In the genomic region with DNA sequence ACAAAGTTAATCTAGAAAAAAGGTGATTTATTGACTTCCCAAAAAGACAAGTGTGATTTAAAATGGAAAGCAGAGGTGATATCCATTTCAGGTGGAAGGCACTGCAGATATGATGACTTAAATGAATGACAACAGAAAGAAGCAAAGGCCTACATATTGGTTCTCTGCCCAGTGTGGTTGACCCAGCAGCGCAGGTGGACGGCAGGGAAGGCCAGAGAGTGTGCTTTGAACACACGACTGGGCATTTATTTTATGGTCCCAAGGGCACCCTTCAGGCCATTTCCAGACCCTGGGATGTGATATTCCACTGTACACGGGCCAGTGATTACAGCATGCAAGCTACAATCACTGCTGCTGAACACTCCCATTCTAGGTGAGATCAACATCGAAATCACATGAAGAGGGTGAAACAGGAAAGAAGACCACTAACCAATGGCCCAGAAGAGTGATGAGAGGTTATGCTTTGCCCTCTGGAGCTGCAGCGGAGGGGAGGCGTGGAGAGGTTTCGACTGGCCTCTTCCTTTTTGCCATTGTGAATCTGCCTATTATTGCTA, we compare ENCODE assay signal across 14 cellular contexts. TPM values are rescaled to one million over a fixed set of nuclear protein-coding genes. Genes with fewer than 3 reads are reported as not detected.
DNase-seq lines count a peak whose midpoint lies in the region; ATAC-seq, FAIRE-seq and TF ChIP-seq lines count a peak whose summit lies in the region.
"Had no signal": no experiment of that assay in that cellular context is flagged by ENCODE, and none has a peak within 500 bp of the region (broad histone marks: within the 10 kb centered on the region; RNA-seq: fewer than 3 reads in every experiment).

No MANE protein-coding gene starts in this region.

- H3K36me3 ChIP-seq in DOHH2 (ENCODE audit: control insufficient read depth, low read length) (peaks cover 8% of the 10 kb centered on the region), GM12878 (ENCODE audit: control insufficient read depth in 2 of 2, insufficient read depth in 2 of 2, low read length in 1 of 2) (peaks cover 3 to 6% of the 10 kb centered on the region in 2 experiments; a peak in 2 of 4 replicates), endodermal cell (ENCODE audit: control insufficient read depth, insufficient read depth, low read length) (peaks cover 4% of the 10 kb centered on the region), PC-9 (ENCODE audit: low read depth) (peaks cover 25% of the 10 kb centered on the region; the same call in 1 of the 2 replicates), neural progenitor cell (peaks cover 16% of the 10 kb centered on the region)

- RAD21 ChIA-PET in GM12878 (lab: Charles Lee; ENCODE audit: unreplicated experiment) = no interaction called here

- H3K9ac ChIP-seq in GM12878 (ENCODE audit: control insufficient read depth, insufficient read depth, low read length) = no peak overlapping the region
- no peak overlapping the region for H3K9ac ChIP-seq in endodermal cell (ENCODE audit: extremely low read depth, low read length, poor library complexity, severe bottlenecking)
- no peak overlapping the region for H3K9ac ChIP-seq in neural progenitor cell

- DNase-seq in GM12878 (ENCODE audit: low read depth, low spot score) (no peak), endodermal cell (no peak), PC-9 (no peak), neural progenitor cell (ENCODE audit: low spot score) (no peak)
- DNase-seq: activated CD4-positive, alpha-beta T cell treated with anti-CD3 and anti-CD28 coated beads for 48 hours; Karpas-422; NCI-H2107; SW 1271 had no signal

- H3K36me3 Mint-ChIP-seq in endodermal cell (ENCODE audit: low read depth) = peaks cover 42% of the 10 kb centered on the region
- peaks cover 28% of the 10 kb centered on the region for H3K36me3 Mint-ChIP-seq in neural progenitor cell

- H3K4me2 ChIP-seq in DOHH2 (ENCODE audit: low read length) = peak overlapping the region; percentile 27; the same call in 1 of the 2 replicates
- H3K4me2 ChIP-seq in GM12878 (ENCODE audit: control insufficient read depth, insufficient read depth) = peak overlapping the region; percentile 50
- no peak overlapping the region for H3K4me2 ChIP-seq in PC-9
- no peak overlapping the region for H3K4me2 ChIP-seq in neural progenitor cell

- H3K27me3 Mint-ChIP-seq in endodermal cell (ENCODE audit: insufficient read depth) (no peaks in the 10 kb centered on the region), neural progenitor cell (ENCODE audit: insufficient read depth, low read depth) (peaks cover 2% of the 10 kb centered on the region)
- H3K27me3 Mint-ChIP-seq: B cell had no signal

- TF ChIP-seq CTCF in DOHH2 (IDR thresholded peaks at IDR 0.05; ENCODE audit: low read depth, low read length, poor library complexity, severe bottlenecking) = no peak
- no peak for TF ChIP-seq CTCF in GM12878 (IDR thresholded peaks at IDR 0.05 in 2 of 3, conservative IDR thresholded peaks at IDR 0.05 in 1 of 3; ENCODE audit: control insufficient read depth in 2 of 3, extremely low read depth in 1 of 3, insufficient read depth in 1 of 3, low read depth in 3 of 3, low read length in 3 of 3)
- no peak for TF ChIP-seq CTCF in endodermal cell (conservative IDR thresholded peaks at IDR 0.05)
- TF ChIP-seq CTCF in PC-9 (conservative IDR thresholded peaks at IDR 0.05) = no peak
- no peak for TF ChIP-seq CTCF in neural progenitor cell (IDR thresholded peaks at IDR 0.05)

- H3K4me1 ChIP-seq in DOHH2 (ENCODE audit: control insufficient read depth, low read length) = peaks cover 11% of the 10 kb centered on the region
- H3K4me1 ChIP-seq in GM12878 (ENCODE audit: control insufficient read depth, insufficient read depth, low read length) = peaks cover 8% of the 10 kb centered on the region
- no peaks in the 10 kb centered on the region for H3K4me1 ChIP-seq in endodermal cell (ENCODE audit: control insufficient read depth, insufficient read depth, low read length)
- no peaks in the 10 kb centered on the region for H3K4me1 ChIP-seq in PC-9 (replicated peaks; ENCODE audit: insufficient read depth)
- peaks cover 11% of the 10 kb centered on the region for H3K4me1 ChIP-seq in neural progenitor cell

- FAIRE-seq in GM12878 (lab: Jason Lieb, UNC) = no peak
- FAIRE-seq: G401.6 had no signal

- H3K9me3 Mint-ChIP-seq in endodermal cell (peaks cover 1% of the 10 kb centered on the region), neural progenitor cell (peaks cover 5% of the 10 kb centered on the region)

- H3K27ac Mint-ChIP-seq in endodermal cell (no peak overlapping the region), neural progenitor cell (no peak overlapping the region)
- H3K27ac Mint-ChIP-seq: B cell had no signal

- H3K79me2 ChIP-seq in DOHH2 (ENCODE audit: control insufficient read depth, low read length) (no peaks in the 10 kb centered on the region), GM12878 (ENCODE audit: control insufficient read depth, insufficient read depth, low read length) (no peaks in the 10 kb centered on the region), PC-9 (ENCODE audit: low read depth) (no peaks in the 10 kb centered on the region), neural progenitor cell (ENCODE audit: low read depth) (peaks cover 9% of the 10 kb centered on the region)

- H2AFZ ChIP-seq in GM12878 (ENCODE audit: control insufficient read depth, low read depth, low read length) (no peak overlapping the region; the same call in 1 of the 2 replicates), PC-9 (no peak overlapping the region), neural progenitor cell (replicated peaks) (no peak overlapping the region)

- no peak for TF ChIP-seq EP300 in GM12878 (IDR thresholded peaks at IDR 0.05; ENCODE audit: borderline replicate concordance in 1 of 2, control insufficient read depth in 1 of 2, low read depth in 2 of 2, low read length in 2 of 2)

- H3K9me3 ChIP-seq in DOHH2 (ENCODE audit: control insufficient read depth, insufficient read depth, low read length) (no peaks in the 10 kb centered on the region), GM12878 (replicated peaks; ENCODE audit: control insufficient read depth, insufficient read depth, low read length) (no peaks in the 10 kb centered on the region), endodermal cell (ENCODE audit: control insufficient read depth, low read length) (no peaks in the 10 kb centered on the region), PC-9 (ENCODE audit: insufficient read depth, low read depth) (no peaks in the 10 kb centered on the region), neural progenitor cell (ENCODE audit: low read depth) (no peaks in the 10 kb centered on the region)

- H3K27me3 ChIP-seq in DOHH2 (ENCODE audit: control insufficient read depth, low read length) (no peaks in the 10 kb centered on the region), GM12878 (replicated peaks in 1 of 2; ENCODE audit: control insufficient read depth in 2 of 2, insufficient read depth in 2 of 2, low read length in 1 of 2) (no peaks in the 10 kb centered on the region), endodermal cell (ENCODE audit: control insufficient read depth, insufficient read depth, low read length, poor library complexity, severe bottlenecking) (no peaks in the 10 kb centered on the region), PC-9 (ENCODE audit: insufficient read depth, low read depth) (no peaks in the 10 kb centered on the region), neural progenitor cell (no peaks in the 10 kb centered on the region)

- no peak overlapping the region for H3K27ac ChIP-seq in DOHH2 (ENCODE audit: low read depth, low read length)
- no peak overlapping the region for H3K27ac ChIP-seq in GM12878 (ENCODE audit: control insufficient read depth, insufficient read depth)
- no peak overlapping the region for H3K27ac ChIP-seq in endodermal cell (ENCODE audit: low read depth, low read length)
- H3K27ac ChIP-seq in PC-9 = no peak overlapping the region
- H3K27ac ChIP-seq in neural progenitor cell = no peak overlapping the region

- no peak overlapping the region for H3K4me3 Mint-ChIP-seq in endodermal cell
- H3K4me3 Mint-ChIP-seq in neural progenitor cell = no peak overlapping the region
- H3K4me3 Mint-ChIP-seq: B cell had no signal

- WGBS in GM12878 (ENCODE audit: insufficient coverage, insufficient replicate concordance, low lambda C conversion rate, missing lambda C conversion rate) = 87% methylated on average over 8 of the region's 8 CpGs
- WGBS in endodermal cell (ENCODE audit: insufficient coverage in 1 of 2, insufficient read length in 1 of 2), 2 experiments = 93 to 96% methylated on average over 8 of the region's 8 CpGs

- POLR2A ChIA-PET in GM12878 (lab: Charles Lee) = no interaction called here
- POLR2A ChIA-PET in PC-9 (lab: Charles Lee; ENCODE audit: unreplicated experiment) = no interaction called here

- H4K20me1 ChIP-seq in DOHH2 (ENCODE audit: control insufficient read depth, insufficient read depth, low read depth, low read length) (no peaks in the 10 kb centered on the region), GM12878 (ENCODE audit: control insufficient read depth, insufficient read depth) (no peaks in the 10 kb centered on the region), PC-9 (ENCODE audit: insufficient read depth) (no peaks in the 10 kb centered on the region; the same call in 1 of the 2 replicates), neural progenitor cell (ENCODE audit: low read depth) (no peaks in the 10 kb centered on the region)

- SMC1A ChIA-PET in GM12878 (lab: Charles Lee; ENCODE audit: uncharacterized antibody, unreplicated experiment) = no interaction called here

- ATAC-seq in GM19452 (IDR thresholded peaks at IDR 0.05; ENCODE audit: unreplicated experiment) (peak; percentile 8), HG02884 (IDR thresholded peaks at IDR 0.05; ENCODE audit: unreplicated experiment) (peak; percentile 7), GM12878 (peak; percentile 34), GM19328 (IDR thresholded peaks at IDR 0.05; ENCODE audit: unreplicated experiment) (no peak)

- H3K4me3 ChIP-seq in DOHH2 (ENCODE audit: low read length) (no peak overlapping the region), GM12878 (no peak overlapping the region), endodermal cell (ENCODE audit: low read length) (no peak overlapping the region), PC-9 (no peak overlapping the region), neural progenitor cell (no peak overlapping the region)

- BruUV-seq in GM12878 (replicated peaks; lab: Mats Ljungman, UMichigan) (no TSS peak), PC-9 (replicated peaks; lab: Mats Ljungman, UMichigan) (no TSS peak)

- H3F3A ChIP-seq in DOHH2 (ENCODE audit: control insufficient read depth, insufficient read depth) (no peaks in the 10 kb centered on the region), PC-9 (ENCODE audit: insufficient read depth, low read depth) (peaks cover 4% of the 10 kb centered on the region; the same call in 1 of the 2 replicates), neural progenitor cell (ENCODE audit: low read depth) (no peaks in the 10 kb centered on the region)

- no peak for TF ChIP-seq RAD21 in GM12878 (IDR thresholded peaks at IDR 0.05; ENCODE audit: insufficient read depth, low read depth, low read length)

- H3K9me2 ChIP-seq in DOHH2 (replicated peaks; ENCODE audit: control insufficient read depth, low read length) = no peaks in the 10 kb centered on the region
- no peaks in the 10 kb centered on the region for H3K9me2 ChIP-seq in PC-9 (ENCODE audit: insufficient read depth)

- intact Hi-C loops in GM12878 (cut with micrococcal nuclease; ENCODE audit: unreplicated experiment) (no loop called here), PC-9 (cut with micrococcal nuclease; ENCODE audit: unreplicated experiment) (no loop called here)

- TF ChIP-seq POLR2A in GM12878 (IDR thresholded peaks at IDR 0.05; ENCODE audit: low read depth, low read length) = no peak

- H3K4me1 Mint-ChIP-seq in endodermal cell = no peaks in the 10 kb centered on the region
- H3K4me1 Mint-ChIP-seq in neural progenitor cell = peaks cover 4% of the 10 kb centered on the region

- in situ Hi-C loops in GM12878 (cut with MboI) = no loop called here

- CTCF ChIA-PET in GM12878 (lab: Yijun Ruan, JAX) = no interaction called here
- CTCF ChIA-PET in PC-9 (lab: Charles Lee) = no interaction called here

RNA-seq across cellular contexts. Expression of gene PCNX2, which starts 33.8 kb away (rescaled TPM):
- total RNA-seq in GM12878 (2013; cell fraction: nucleolus; rRNA removed) = 57.2 and 64.8 TPM in 2 replicates
- 16.4 and 18.7 TPM in 2 replicates for total RNA-seq in GM12878 (2014; rRNA removed)
- 10.6 and 11.9 TPM in 2 replicates for total RNA-seq in GM12878 (2014; rRNA removed; fragmentation: Illumina TruSeq; extraction: Trizol)
- 9.2 and 11.4 TPM in 2 replicates for total RNA-seq in GM12878 (2021)
- 1.4 TPM for polyA plus RNA-seq in GM12878 (2011; ENCODE audit: low read depth)
- 9.9 and 12.9 TPM in 2 replicates for polyA plus RNA-seq in GM12878 (2011; rRNA removed)
- polyA plus RNA-seq in GM12878 (2011; cell fraction: cytosol; rRNA removed) = 10.6 and 11.7 TPM in 2 replicates
- 57.1 and 63.6 TPM in 2 replicates for polyA plus RNA-seq in GM12878 (2011; cell fraction: nucleus; rRNA removed)
- polyA plus RNA-seq in GM12878 (2012) = 2.8 and 4.0 TPM in 2 replicates
- polyA plus RNA-seq in GM12878 (2014; fragmentation: Illumina TruSeq; extraction: Trizol) = 7.1 and 28.7 TPM in 2 replicates
- 1 to 10 TPM; 2.1 to 3.4 TPM for polyA plus RNA-seq in GM12878 (2014; fragmentation: Nextera tagmentation; extraction: Ambion mirVana)
- 9.2 and 11.4 TPM in 2 replicates for polyA plus RNA-seq in GM12878 (2014; rRNA removed)
- 1 to 10 TPM; 5.0 to 5.1 TPM for polyA plus RNA-seq in GM12878 (2016; fragmentation: Nextera tagmentation; extraction: Ambion mirVana)
- polyA minus RNA-seq in GM12878 (2011; rRNA and poly(A)+ RNA removed) = 61.9 and 76.7 TPM in 2 replicates
- 10.0 and 17.1 TPM in 2 replicates for polyA minus RNA-seq in GM12878 (2011; cell fraction: cytosol; rRNA and poly(A)+ RNA removed)
- polyA minus RNA-seq in GM12878 (2011; cell fraction: nucleus; rRNA and poly(A)+ RNA removed) = 59.7 and 106 TPM in 2 replicates
- total RNA-seq in endodermal cell = 10 to 100 TPM; 23.9 to 39.1 TPM
- 11.8 TPM for polyA plus RNA-seq in endodermal cell (2013, experiment 1 of 2)
- polyA plus RNA-seq in endodermal cell (2013, experiment 2 of 2) = 6.7 TPM
- total RNA-seq in PC-9 (2021) = 18.6 and 20.3 TPM in 2 replicates
- total RNA-seq in neural progenitor cell (ENCODE audit: low replicate concordance) = 26.2 and 30.8 TPM in 2 replicates

Comparison
In these comparisons a context has a peak if more than half of its experiments do, and no peak if none do; other contexts are left out.
1. H3K4me2 ChIP-seq: peak in DOHH2 (single experiment) and GM12878 (single experiment); none in PC-9 (single experiment) and neural progenitor cell (single experiment).